ENCODE assay signal across 14 cellular contexts in the genomic region with DNA sequence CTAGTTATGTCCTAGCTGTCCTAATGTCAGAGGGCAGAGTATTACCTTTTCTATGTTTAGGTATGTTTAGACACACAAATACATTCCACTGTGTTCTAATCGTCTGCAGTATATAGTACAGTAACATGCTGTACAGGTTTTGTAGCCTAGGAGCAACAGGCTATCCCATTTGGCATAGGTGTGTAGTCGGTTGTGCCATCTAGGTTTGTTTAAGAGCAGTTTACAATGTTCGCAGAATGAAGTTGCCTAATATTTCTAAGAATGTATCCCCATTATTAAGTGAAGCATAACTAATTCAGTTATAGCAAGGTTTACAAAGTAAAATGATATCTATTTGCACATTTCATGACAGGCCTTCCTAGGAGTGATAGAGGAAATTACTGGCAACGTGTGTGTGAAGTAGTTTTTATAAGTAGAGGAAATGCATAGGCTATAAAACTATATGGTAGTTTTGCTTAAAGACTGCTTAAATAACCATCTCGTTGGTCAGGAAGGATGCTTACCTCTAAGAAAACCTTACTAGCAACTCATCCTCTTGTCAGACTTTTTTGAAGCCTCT. TPM values are rescaled to one million over a fixed set of nuclear protein-coding genes. Genes with fewer than 3 reads are reported as not detected.
A peak's percentile ranks its signal among the peaks of the same experiment; 100 is the strongest.
DNase-seq lines count a peak whose midpoint lies in the region; ATAC-seq and TF ChIP-seq lines count a peak whose summit lies in the region.
"Had no signal": no experiment of that assay in that cellular context is flagged by ENCODE, and none has a peak within 500 bp of the region (broad histone marks: within the 10 kb centered on the region; RNA-seq: fewer than 3 reads in every experiment).

No MANE protein-coding gene starts in this region.

- peak overlapping the region; percentile 73 for H3K4me3 Mint-ChIP-seq in stimulated activated naive CD8-positive, alpha-beta T cell treated with anti-CD3 and anti-CD28 coated beads, Interleukin-15, Interleukin-2, amounts not matched to agents 100 ng/mL and 50 ng/mL, for 24 hours

- H3K4me3 ChIP-seq in Peyer's patch (no peak overlapping the region), endocrine pancreas (ENCODE audit: control insufficient read depth, insufficient read depth, low read length) (peak overlapping the region; percentile 14), lower lobe of right lung (no peak overlapping the region)

- H3K27ac ChIP-seq in Peyer's patch (peak overlapping the region in 3 of 4 donors; percentile 8 to 65 (median 43)), lower lobe of right lung (no peak overlapping the region)

- no peak for DNase-seq in stimulated activated naive CD8-positive, alpha-beta T cell treated with anti-CD3 and anti-CD28 coated beads, Interleukin-15, Interleukin-2, amounts not matched to agents 100 U/mL and 50 U/mL, for 24 hours
- DNase-seq in Peyer's patch, result no peak
- DNase-seq in H4 (ENCODE audit: low spot score), result no peak
- DNase-seq in lower lobe of right lung, result no peak
- DNase-seq in GM19238 (ENCODE audit: insufficient read length, low spot score), result no peak
- no peak for DNase-seq in medulla oblongata (ENCODE audit: extremely low spot score)
- DNase-seq: NCI-H1105; NCI-H510A treated with DMSO at 0.1 percent for 48 hours; retina; Right ventricle myocardium superior; stimulated activated CD4-positive, alpha-beta T cell treated with anti-CD3 and anti-CD28 coated beads, Interleukin-4, amount 100 ng/mL, for 1 hour had no signal

- peak overlapping the region; percentile 61 for H3K27ac Mint-ChIP-seq in stimulated activated naive CD8-positive, alpha-beta T cell treated with anti-CD3 and anti-CD28 coated beads, Interleukin-15, Interleukin-2, amounts not matched to agents 100 ng/mL and 50 ng/mL, for 24 hours

- no peaks in the 10 kb centered on the region for H3K4me1 ChIP-seq in Peyer's patch
- H3K4me1 ChIP-seq in endocrine pancreas (ENCODE audit: control insufficient read depth, insufficient read depth, low read length), result peaks cover 22% of the 10 kb centered on the region
- peaks cover 40% of the 10 kb centered on the region for H3K4me1 ChIP-seq in lower lobe of right lung

- H3K4me1 Mint-ChIP-seq in stimulated activated naive CD8-positive, alpha-beta T cell treated with anti-CD3 and anti-CD28 coated beads, Interleukin-15, Interleukin-2, amounts not matched to agents 100 ng/mL and 50 ng/mL, for 24 hours (ENCODE audit: low read depth), result peaks cover 75% of the 10 kb centered on the region

- TF ChIP-seq POLR2A in Peyer's patch (IDR thresholded peaks at IDR 0.05), result no peak

- TF ChIP-seq CTCF in Peyer's patch (IDR thresholded peaks at IDR 0.05) (no peak), lower lobe of right lung (IDR thresholded peaks at IDR 0.05) (no peak)

- H3K9me3 ChIP-seq in Peyer's patch, result no peaks in the 10 kb centered on the region
- no peaks in the 10 kb centered on the region for H3K9me3 ChIP-seq in endocrine pancreas (ENCODE audit: control insufficient read depth, low read length)
- H3K9me3 ChIP-seq in lower lobe of right lung, result no peaks in the 10 kb centered on the region

- no peaks in the 10 kb centered on the region for H3K27me3 ChIP-seq in Peyer's patch
- no peaks in the 10 kb centered on the region for H3K27me3 ChIP-seq in endocrine pancreas (ENCODE audit: control insufficient read depth, insufficient read depth, low read length)
- H3K27me3 ChIP-seq in lower lobe of right lung (ENCODE audit: low read depth), result no peaks in the 10 kb centered on the region

- ATAC-seq in stimulated activated naive CD8-positive, alpha-beta T cell treated with anti-CD3 and anti-CD28 coated beads, Interleukin-15, Interleukin-2, amounts not matched to agents 100 U/mL and 50 U/mL, for 24 hours, result no peak
- ATAC-seq in lower lobe of right lung, result no peak
- ATAC-seq: activated CD4-positive, CD25-positive, alpha-beta regulatory T cell treated with anti-CD3 and anti-CD28 coated beads, Interleukin-2, amount 50 U/mL, for 24 hours had no signal

- no peak overlapping the region for H3K9ac ChIP-seq in endocrine pancreas (ENCODE audit: control insufficient read depth, insufficient read depth, low read length)

- H3K36me3 ChIP-seq in Peyer's patch (no peaks in the 10 kb centered on the region), endocrine pancreas (ENCODE audit: control insufficient read depth, insufficient read depth, low read length) (no peaks in the 10 kb centered on the region), lower lobe of right lung (no peaks in the 10 kb centered on the region)

- intact Hi-C loops in lower lobe of right lung (cut with DNase I), result no loop called here

- H3K36me3 Mint-ChIP-seq in stimulated activated naive CD8-positive, alpha-beta T cell treated with anti-CD3 and anti-CD28 coated beads, Interleukin-15, Interleukin-2, amounts not matched to agents 100 ng/mL and 50 ng/mL, for 24 hours (ENCODE audit: low read depth), result peaks cover 14% of the 10 kb centered on the region

- H3K9me3 Mint-ChIP-seq in stimulated activated naive CD8-positive, alpha-beta T cell treated with anti-CD3 and anti-CD28 coated beads, Interleukin-15, Interleukin-2, amounts not matched to agents 100 ng/mL and 50 ng/mL, for 24 hours, result no peaks in the 10 kb centered on the region

- H3K27me3 Mint-ChIP-seq in stimulated activated naive CD8-positive, alpha-beta T cell treated with anti-CD3 and anti-CD28 coated beads, Interleukin-15, Interleukin-2, amounts not matched to agents 100 ng/mL and 50 ng/mL, for 24 hours, result no peaks in the 10 kb centered on the region

RNA-seq across cellular contexts. Expression of a gene that starts 4.0 kb away (rescaled TPM):
- total RNA-seq in Peyer's patch (10 to 100 TPM; 13.9 to 19.0 (median 16.0) TPM), lower lobe of right lung (19.3 TPM)
- total RNA-seq in H4 (2014; rRNA removed; shearing (Covaris generic)), result 45.6 and 48.0 TPM in 2 replicates

RNA-seq across cellular contexts. Expression of a gene that starts 40.5 kb away (rescaled TPM):
- total RNA-seq in Peyer's patch (10 to 100 TPM; 13.8 to 21.6 (median 17.7) TPM), lower lobe of right lung (36.4 TPM)
- total RNA-seq in H4 (2014; rRNA removed; shearing (Covaris generic)), result 9.4 and 17.3 TPM in 2 replicates
